Comparison of ENCODE assay signal across 25 cellular contexts in genomic region chr4:150999091-150999490, GRCh38. TPM values are rescaled to one million over a fixed set of nuclear protein-coding genes. Genes with fewer than 3 reads are reported as not detected.
DNase-seq lines count a peak whose midpoint lies in the region; ATAC-seq, FAIRE-seq and TF ChIP-seq lines count a peak whose summit lies in the region.
"Had no signal": no experiment of that assay in that cellular context is flagged by ENCODE, and none has a peak within 500 bp of the region (broad histone marks: within the 10 kb centered on the region; RNA-seq: fewer than 3 reads in every experiment).

No MANE protein-coding gene starts in this region.

- FAIRE-seq in endothelial cell of umbilical vein (lab: Jason Lieb, UNC): no peak
- FAIRE-seq: colon had no signal

- TF ChIP-seq CTCF in Calu3 (IDR thresholded peaks at IDR 0.05; ENCODE audit: unreplicated experiment): no peak
- no peak for TF ChIP-seq CTCF in endothelial cell of umbilical vein (IDR thresholded peaks at IDR 0.05; ENCODE audit: extremely low read depth in 1 of 2, insufficient read depth in 1 of 2, low read depth in 1 of 2, low read length in 2 of 2)

- H3K9me3 ChIP-seq in endothelial cell of umbilical vein (replicated peaks; ENCODE audit: control insufficient read depth, insufficient read depth, low read length): no peaks in the 10 kb centered on the region
- H3K9me3 ChIP-seq: body of pancreas, ovary, Peyer's patch, right lobe of liver, transverse colon had no signal

- H4K20me1 ChIP-seq in endothelial cell of umbilical vein (replicated peaks; ENCODE audit: control insufficient read depth, extremely low read depth, insufficient read depth, low read length): no peaks in the 10 kb centered on the region

- no peak overlapping the region for H3K27ac ChIP-seq in endothelial cell of umbilical vein (ENCODE audit: insufficient read depth, low read depth, low read length)
- H3K27ac ChIP-seq: body of pancreas, ovary, Peyer's patch, right lobe of liver, transverse colon had no signal

- dilution Hi-C loops in endothelial cell of umbilical vein (cut with MboI; ENCODE audit: extremely low pct_ligation_motif_present, low sequenced_read_pairs): no loop called here

- BruUV-seq in Calu3 (replicated peaks; lab: Mats Ljungman, UMichigan) (TSS peak; percentile 9), endothelial cell of umbilical vein (replicated peaks; lab: Mats Ljungman, UMichigan) (no TSS peak)

- H3K4me3 ChIP-seq in endothelial cell of umbilical vein (replicated peaks in 1 of 3; ENCODE audit: insufficient read depth in 1 of 3, low read depth in 1 of 3, low read length in 3 of 3): no peak overlapping the region
- H3K4me3 ChIP-seq: body of pancreas, ovary, Peyer's patch, right lobe of liver, transverse colon had no signal

- H3K79me2 ChIP-seq in endothelial cell of umbilical vein (ENCODE audit: control insufficient read depth, insufficient read depth, low read length): peaks cover 47% of the 10 kb centered on the region

- no peak overlapping the region for H3K9ac ChIP-seq in endothelial cell of umbilical vein (replicated peaks; ENCODE audit: extremely low read depth, insufficient read depth, low read length)

- H3K4me3 Mint-ChIP-seq in Calu3 (ENCODE audit: low read depth, unreplicated experiment): no peak overlapping the region
- H3K4me3 Mint-ChIP-seq: activated naive CD8-positive, alpha-beta T cell treated with anti-CD3 and anti-CD28 coated beads, Interleukin-2, amount 50 U/mL, for 24 hours; natural killer cell had no signal

- intact Hi-C loops in Calu3 (cut with micrococcal nuclease; ENCODE audit: unreplicated experiment): no loop called here
- intact Hi-C loops in endothelial cell of umbilical vein (cut with micrococcal nuclease): no loop called here

- no peaks in the 10 kb centered on the region for H3K27me3 Mint-ChIP-seq in Calu3 (ENCODE audit: unreplicated experiment)
- H3K27me3 Mint-ChIP-seq: activated naive CD8-positive, alpha-beta T cell treated with anti-CD3 and anti-CD28 coated beads, Interleukin-2, amount 50 U/mL, for 24 hours had no signal

- DNase-seq in Calu3 (no peak), Kasumi-1 (lab: John Stamatoyannopoulos, UW) (peak; percentile 80 to 89), SKM-1 (lab: John Stamatoyannopoulos, UW; ENCODE audit: unreplicated experiment) (peak; percentile 27), endothelial cell of umbilical vein (ENCODE audit: low read depth, low spot score) (no peak), superior temporal gyrus (ENCODE audit: extremely low spot score) (no peak), DMS79 (lab: John Stamatoyannopoulos, UW) (no peak)
- no peak for DNase-seq in stimulated activated CD8-positive, alpha-beta memory T cell treated with anti-CD3 and anti-CD28 coated beads, Interleukin-4, amount 100 ng/mL, for 48 hours
- DNase-seq: activated CD4-positive, CD25-positive, alpha-beta regulatory T cell treated with anti-CD3 and anti-CD28 coated beads, Interleukin-2, amount 50 U/mL, for 72 hours; activated naive CD8-positive, alpha-beta T cell treated with anti-CD3 and anti-CD28 coated beads, Interleukin-2, amount 50 U/mL, for 24 hours; body of pancreas; DND-41; left cardiac atrium; natural killer cell; NCI-H1436; NCI-H2171; NCI-H526 treated with DMSO at 0.1 percent for 48 hours; ovary; Peyer's patch; right lobe of liver; stimulated activated naive CD4-positive, alpha-beta T cell treated with Interleukin-2 at 50 U/mL for 16 hours; T-helper 9 cell; transverse colon had no signal

- POLR2A ChIA-PET in endothelial cell of umbilical vein (lab: Charles Lee): no interaction called here

- H3K27ac Mint-ChIP-seq in Calu3 (ENCODE audit: unreplicated experiment): no peak overlapping the region
- H3K27ac Mint-ChIP-seq: activated naive CD8-positive, alpha-beta T cell treated with anti-CD3 and anti-CD28 coated beads, Interleukin-2, amount 50 U/mL, for 24 hours; natural killer cell had no signal

- no peaks in the 10 kb centered on the region for H3K9me1 ChIP-seq in endothelial cell of umbilical vein (replicated peaks; ENCODE audit: control insufficient read depth, extremely low read depth, insufficient read depth, low read length)

- TF ChIP-seq POLR2A in endothelial cell of umbilical vein (IDR thresholded peaks at IDR 0.05; ENCODE audit: low read depth, low read length): no peak

- H3K9me3 Mint-ChIP-seq in Calu3 (ENCODE audit: low read depth, unreplicated experiment): no peaks in the 10 kb centered on the region
- H3K9me3 Mint-ChIP-seq: natural killer cell had no signal

- peaks cover 19% of the 10 kb centered on the region for H3K4me1 Mint-ChIP-seq in Calu3 (ENCODE audit: low read depth, unreplicated experiment)

- H3K27me3 ChIP-seq in endothelial cell of umbilical vein (ENCODE audit: control insufficient read depth in 2 of 2, insufficient read depth in 2 of 2, low read length in 2 of 2): no peaks in the 10 kb centered on the region
- H3K27me3 ChIP-seq: body of pancreas, ovary, Peyer's patch, right lobe of liver, transverse colon had no signal

- no peaks in the 10 kb centered on the region for H3K36me3 ChIP-seq in endothelial cell of umbilical vein (ENCODE audit: control insufficient read depth in 2 of 2, extremely low read depth in 1 of 2, insufficient read depth in 2 of 2, low read length in 2 of 2)
- H3K36me3 ChIP-seq: ovary, Peyer's patch, right lobe of liver, transverse colon had no signal

- peaks cover 10% of the 10 kb centered on the region for H3K4me1 ChIP-seq in endothelial cell of umbilical vein (ENCODE audit: control insufficient read depth, extremely low read depth, insufficient read depth, low read length)
- H3K4me1 ChIP-seq: body of pancreas, Peyer's patch, right lobe of liver, transverse colon had no signal

- H3K36me3 Mint-ChIP-seq in Calu3 (ENCODE audit: insufficient read depth, unreplicated experiment): peaks cover 12% of the 10 kb centered on the region
- H3K36me3 Mint-ChIP-seq: natural killer cell had no signal

- ATAC-seq in GM21423 (IDR thresholded peaks at IDR 0.05; ENCODE audit: unreplicated experiment): no peak
- ATAC-seq: activated naive CD8-positive, alpha-beta T cell treated with anti-CD3 and anti-CD28 coated beads, Interleukin-2, amount 50 U/mL, for 24 hours; body of pancreas; HCT116; left cardiac atrium; natural killer cell; right lobe of liver had no signal

- CTCF ChIA-PET in Calu3 (lab: Charles Lee) (no interaction called here), endothelial cell of umbilical vein (lab: Charles Lee) (no interaction called here)

- H3K4me2 ChIP-seq in endothelial cell of umbilical vein (ENCODE audit: insufficient read depth, low read length): peak overlapping the region; percentile 4

- no peak overlapping the region for H2AFZ ChIP-seq in endothelial cell of umbilical vein (ENCODE audit: low read depth, low read length)

TF ChIP-seq in endothelial cell of umbilical vein, 7 proteins besides CTCF, POLR2A, EP300 and RAD21:
- TF ChIP-seq POLR2AphosphoS5 (IDR thresholded peaks at IDR 0.05; ENCODE audit: insufficient read depth, low read depth, low read length) (no peak), GATA2 (IDR thresholded peaks at IDR 0.05; ENCODE audit: insufficient read depth, insufficient read length, low read depth, low read length) (peak; percentile 64), MYC (IDR thresholded peaks at IDR 0.05; ENCODE audit: low read depth, low read length) (no peak)

RNA-seq across cellular contexts. Expression of gene LRBA, which starts 16.0 kb away (rescaled TPM):
- total RNA-seq in Calu3 (2022): 42.7 and 49.0 TPM in 2 replicates
- 35.1 and 38.7 TPM in 2 replicates for total RNA-seq in endothelial cell of umbilical vein
- polyA plus RNA-seq in endothelial cell of umbilical vein: 15.6 and 18.0 TPM in 2 replicates
- 16.0 and 16.3 TPM in 2 replicates for polyA plus RNA-seq in endothelial cell of umbilical vein (2011; cell fraction: cytosol; rRNA removed)
- polyA plus RNA-seq in endothelial cell of umbilical vein (2011; cell fraction: nucleus; rRNA removed): 23.3 and 24.7 TPM in 2 replicates
- 21.6 and 27.0 TPM in 2 replicates for polyA plus RNA-seq in endothelial cell of umbilical vein (2012)
- polyA minus RNA-seq in endothelial cell of umbilical vein: 101 TPM in 2 replicates
- 41.3 TPM for polyA minus RNA-seq in endothelial cell of umbilical vein (2011; cell fraction: cytosol; rRNA and poly(A)+ RNA removed)
- polyA minus RNA-seq in endothelial cell of umbilical vein (2011; cell fraction: nucleus; rRNA and poly(A)+ RNA removed): 177 and 233 TPM in 2 replicates

Comparison
In these comparisons a context has a peak if more than half of its experiments do, and no peak if none do; other contexts are left out.
1. DNase-seq: peak in Kasumi-1 (2 of 2) and SKM-1 (single experiment); none in Calu3 (single experiment), endothelial cell of umbilical vein (single experiment), superior temporal gyrus (single experiment), stimulated activated CD8-positive, alpha-beta memory T cell treated with anti-CD3 and anti-CD28 coated beads, Interleukin-4, amount 100 ng/mL, for 48 hours (single experiment) and DMS79 (single experiment).